Comparison of ENCODE assay signal across 22 cellular contexts in the genomic region with DNA sequence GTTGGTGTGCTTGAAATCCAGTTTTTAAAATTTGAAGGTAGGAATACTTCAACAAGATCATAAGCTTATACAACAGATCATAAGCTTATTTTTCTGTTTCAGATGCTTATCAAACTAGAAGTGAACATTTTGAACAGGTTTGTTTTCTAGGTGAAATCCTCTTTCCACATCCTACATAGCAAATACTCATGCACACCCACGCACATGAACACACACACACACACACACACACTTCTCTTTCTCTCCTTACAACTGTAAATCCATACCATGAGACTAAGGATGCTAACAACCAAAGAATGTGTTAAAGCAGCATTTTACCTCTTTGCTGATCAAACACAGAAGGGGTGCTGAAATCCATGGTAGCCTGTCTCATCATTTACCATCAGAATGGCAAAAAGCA.
"Had no signal": no experiment of that assay in that cellular context is flagged by ENCODE, and none has a peak within 500 bp of the region (broad histone marks: within the 10 kb centered on the region; RNA-seq: fewer than 3 reads in every experiment).

No MANE protein-coding gene starts in this region.

- FAIRE-seq: TTC549 had no signal

- H3K27me3 ChIP-seq: ascending aorta, breast epithelium, SJCRH30 had no signal

- H3K4me1 Mint-ChIP-seq: activated naive CD8-positive, alpha-beta T cell treated with anti-CD3 and anti-CD28 coated beads, Interleukin-2, amount 10 ng/mL, durations not matched to agents 7 days and 5 days had no signal

- H3K27ac Mint-ChIP-seq: activated CD4-positive, alpha-beta T cell treated with anti-CD3 and anti-CD28 coated beads, Interleukin-2, amount 10 ng/mL, durations not matched to agents 24 days and 14 days; activated CD8-positive, alpha-beta T cell treated with anti-CD3 and anti-CD28 coated beads for 36 hours; activated naive CD4-positive, alpha-beta T cell treated with anti-CD3 and anti-CD28 coated beads, Interleukin-2, amount 50 U/mL, for 24 hours; activated naive CD8-positive, alpha-beta T cell treated with anti-CD3 and anti-CD28 coated beads, Interleukin-2, amount 10 ng/mL, durations not matched to agents 7 days and 5 days; activated T-cell treated with anti-CD3 and anti-CD28 coated beads, Interleukin-2, amount 50 U/mL, for 24 hours; activated T-helper 2 cell treated with anti-CD3 and anti-CD28 coated beads, Interferon-gamma antibody, Interleukin-2, Interleukin-4, amounts not matched to agents 10 μg/mL and 5 μg/mL and 100 μg/mL, durations not matched to agents 14 hours and 24 hours and 36 hours; T-helper 1 cell treated with Interleukin-12 subunit alpha and Interleukin-12 subunit beta and Interleukin-4 antibody, amounts not matched to agents 30 μg/mL and 1 μg/mL, for 36 hours; T-helper 2 cell treated with Interferon-gamma antibody and Interleukin-4, amounts not matched to agents 5 μg/mL and 100 μg/mL, for 36 hours had no signal

- H2AFZ ChIP-seq: PC-9 had no signal

- H3K4me2 ChIP-seq: KMS-11, PC-9 had no signal

- H3K4me3 Mint-ChIP-seq: activated CD4-positive, alpha-beta T cell treated with anti-CD3 and anti-CD28 coated beads, Interleukin-2, amount 10 ng/mL, durations not matched to agents 24 days and 14 days; activated CD8-positive, alpha-beta T cell treated with anti-CD3 and anti-CD28 coated beads for 36 hours; activated naive CD4-positive, alpha-beta T cell treated with anti-CD3 and anti-CD28 coated beads, Interleukin-2, amount 50 U/mL, for 24 hours; activated naive CD8-positive, alpha-beta T cell treated with anti-CD3 and anti-CD28 coated beads, Interleukin-2, amount 10 ng/mL, durations not matched to agents 7 days and 5 days; activated T-cell treated with anti-CD3 and anti-CD28 coated beads, Interleukin-2, amount 50 U/mL, for 24 hours; T-helper 1 cell treated with Interleukin-12 subunit alpha and Interleukin-12 subunit beta and Interleukin-4 antibody, amounts not matched to agents 30 μg/mL and 1 μg/mL, for 36 hours; T-helper 2 cell treated with Interferon-gamma antibody and Interleukin-4, amounts not matched to agents 5 μg/mL and 100 μg/mL, for 36 hours had no signal

- H3K9me3 ChIP-seq: ascending aorta, breast epithelium, SJCRH30 had no signal

- H3K4me3 ChIP-seq: ascending aorta, breast epithelium, PC-9, SJCRH30, SK-N-MC had no signal

- H3K27ac ChIP-seq: ascending aorta, breast epithelium, KMS-11, PC-9, SJCRH30, SK-N-MC had no signal

- H3K9ac ChIP-seq: KMS-11 had no signal

- H3K4me1 ChIP-seq: ascending aorta, breast epithelium, SJCRH30 had no signal

- H3K36me3 Mint-ChIP-seq: activated naive CD4-positive, alpha-beta T cell treated with anti-CD3 and anti-CD28 coated beads, Interleukin-2, amount 50 U/mL, for 24 hours had no signal

- H3K27me3 Mint-ChIP-seq: activated naive CD4-positive, alpha-beta T cell treated with anti-CD3 and anti-CD28 coated beads, Interleukin-2, amount 50 U/mL, for 24 hours had no signal

- H3K9me3 Mint-ChIP-seq: activated CD4-positive, alpha-beta T cell treated with anti-CD3 and anti-CD28 coated beads, Interleukin-2, amount 10 ng/mL, durations not matched to agents 24 days and 14 days; activated CD8-positive, alpha-beta T cell treated with anti-CD3 and anti-CD28 coated beads for 36 hours; activated naive CD4-positive, alpha-beta T cell treated with anti-CD3 and anti-CD28 coated beads, Interleukin-2, amount 50 U/mL, for 24 hours; activated naive CD8-positive, alpha-beta T cell treated with anti-CD3 and anti-CD28 coated beads, Interleukin-2, amount 10 ng/mL, durations not matched to agents 7 days and 5 days; activated T-cell treated with anti-CD3 and anti-CD28 coated beads, Interleukin-2, amount 50 U/mL, for 24 hours; T-helper 2 cell treated with Interferon-gamma antibody and Interleukin-4, amounts not matched to agents 5 μg/mL and 100 μg/mL, for 36 hours had no signal

- DNase-seq: activated CD4-positive, alpha-beta T cell treated with anti-CD3 and anti-CD28 coated beads, Interleukin-2, amount 10 ng/mL, durations not matched to agents 24 days and 14 days; activated CD4-positive, alpha-beta T cell treated with anti-CD3 and anti-CD28 coated beads, Interleukin-2, amount 50 U/mL, for 4 hours; activated CD8-positive, alpha-beta T cell treated with anti-CD3 and anti-CD28 coated beads for 36 hours; activated gamma-delta T cell; activated naive CD4-positive, alpha-beta T cell treated with Interleukin-2 at 50 U/mL for 16 hours; activated naive CD8-positive, alpha-beta T cell treated with anti-CD3 and anti-CD28 coated beads, Interleukin-2, amount 10 ng/mL, durations not matched to agents 7 days and 5 days; activated T-cell treated with anti-CD3 and anti-CD28 coated beads, Interleukin-2, amount 50 U/mL, for 24 hours; MM.1S; MV-4-11; NCI-H526 treated with DMSO at 0.1 percent for 48 hours; PC-9; Right ventricle myocardium superior; SJCRH30 had no signal

- H3K36me3 ChIP-seq: ascending aorta, breast epithelium, SJCRH30 had no signal
